7 cellular contexts compared by ENCODE assay signal in the genomic region with DNA sequence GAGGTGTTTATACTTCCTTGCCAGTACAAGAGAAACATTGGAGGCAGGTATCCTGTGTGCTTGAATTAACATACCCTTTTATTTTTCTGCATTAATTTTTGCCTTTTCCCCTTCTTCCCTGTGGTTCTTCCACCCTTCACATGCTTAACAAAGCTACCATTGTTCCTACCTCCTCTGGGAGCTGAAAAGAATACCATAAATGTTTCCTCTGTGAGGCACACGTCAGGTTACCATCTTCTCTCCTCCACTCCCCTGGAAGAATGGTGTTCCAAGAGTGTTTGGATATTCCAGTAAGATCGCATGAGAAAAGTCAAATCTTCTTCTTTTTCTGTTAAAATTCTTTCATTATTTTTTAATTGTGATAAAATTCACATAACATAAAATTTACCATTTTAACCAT.
"Had no signal": no experiment of that assay in that cellular context is flagged by ENCODE, and none has a peak within 500 bp of the region (broad histone marks: within the 10 kb centered on the region; RNA-seq: fewer than 3 reads in every experiment).

No MANE protein-coding gene starts in this region.

- DNase-seq: GM23248, GOT3, H7, HFFc6, IMR-90, KG1 had no signal

- FAIRE-seq: K562 had no signal
